Comparison of ENCODE assay signal across 1 cellular context in the genomic region with DNA sequence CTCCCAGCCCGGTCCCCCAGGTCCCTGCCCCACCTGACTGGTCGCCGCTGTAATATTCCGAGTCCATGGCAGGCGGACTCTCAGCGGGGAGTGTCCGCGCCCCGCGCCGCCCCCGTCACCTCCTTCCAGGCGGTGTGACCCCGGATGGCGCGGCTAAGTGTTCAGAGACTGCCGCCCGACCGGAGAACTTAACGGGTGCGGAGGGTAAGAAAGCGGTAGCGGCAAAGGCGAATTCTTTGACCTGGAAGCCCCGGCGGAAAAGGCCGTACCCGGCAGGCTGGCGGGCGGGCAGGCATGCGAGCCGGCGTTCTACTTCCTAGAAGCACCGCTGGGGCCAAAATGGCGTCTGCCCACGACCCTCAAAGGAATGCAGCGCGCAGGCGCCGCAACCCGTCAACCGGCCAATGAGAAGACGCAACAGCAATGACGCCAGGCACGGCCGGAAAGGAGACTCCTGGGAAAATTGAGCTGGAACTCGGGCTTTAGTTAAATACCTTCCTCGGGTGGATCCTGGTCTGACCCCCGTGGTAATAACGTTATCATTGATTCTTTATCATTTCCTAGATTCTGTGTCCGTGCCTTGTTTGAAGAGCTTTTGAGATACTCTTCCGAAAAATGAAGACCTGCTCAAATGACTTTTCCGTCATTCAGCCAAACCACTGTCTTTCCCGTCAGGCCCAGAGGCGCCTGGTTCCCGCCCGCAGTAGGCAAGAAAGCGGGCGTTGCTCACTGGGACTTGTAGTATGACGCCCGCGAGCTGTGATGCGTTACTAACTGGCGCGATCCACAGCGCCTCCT.
A peak's percentile ranks its signal among the peaks of the same experiment; 100 is the strongest.
TF ChIP-seq lines count a peak whose summit lies in the region.

A gene (minus strand): TSS at position 348 of the 798 bp plus-strand sequence. CDS start 281 bp downstream, at position 67.

TF ChIP-seq in WTC11, 78 proteins besides CTCF, POLR2A, EP300 and RAD21 (continued from another document):
- TF ChIP-seq FOXP1 (CRISPR knock-in tag; IDR thresholded peaks at IDR 0.05; ENCODE audit: borderline replicate concordance) = peak; percentile 88; the same call in 1 of the 2 replicates
- TF ChIP-seq, protein P1, sequence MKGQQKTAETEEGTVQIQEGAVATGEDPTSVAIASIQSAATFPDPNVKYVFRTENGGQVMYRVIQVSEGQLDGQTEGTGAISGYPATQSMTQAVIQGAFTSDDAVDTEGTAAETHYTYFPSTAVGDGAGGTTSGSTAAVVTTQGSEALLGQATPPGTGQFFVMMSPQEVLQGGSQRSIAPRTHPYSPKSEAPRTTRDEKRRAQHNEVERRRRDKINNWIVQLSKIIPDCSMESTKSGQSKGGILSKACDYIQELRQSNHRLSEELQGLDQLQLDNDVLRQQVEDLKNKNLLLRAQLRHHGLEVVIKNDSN (CRISPR knock-in tag; IDR thresholded peaks at IDR 0.05) = peak; percentile 50
- TF ChIP-seq ZNF263 (CRISPR knock-in tag; IDR thresholded peaks at IDR 0.05; ENCODE audit: low read depth) = no peak
- TF ChIP-seq MYBL2 (CRISPR knock-in tag; IDR thresholded peaks at IDR 0.05) = peak; percentile 80; the same call in 1 of the 2 replicates
- TF ChIP-seq ESRRA (CRISPR knock-in tag; IDR thresholded peaks at IDR 0.05; ENCODE audit: borderline replicate concordance) = peak; percentile 26; the same call in 1 of the 2 replicates
- TF ChIP-seq FOXJ3 (CRISPR knock-in tag; IDR thresholded peaks at IDR 0.05; ENCODE audit: borderline replicate concordance) = no peak
- TF ChIP-seq ATF1 (CRISPR knock-in tag; IDR thresholded peaks at IDR 0.05) = no peak; the same call in 1 of the 2 replicates
- TF ChIP-seq ZNF219 (CRISPR knock-in tag; IDR thresholded peaks at IDR 0.05; ENCODE audit: borderline replicate concordance) = 0 out of 2 replicates have a peak, but pooled peaks have one; percentile 76
- TF ChIP-seq, protein P2, sequence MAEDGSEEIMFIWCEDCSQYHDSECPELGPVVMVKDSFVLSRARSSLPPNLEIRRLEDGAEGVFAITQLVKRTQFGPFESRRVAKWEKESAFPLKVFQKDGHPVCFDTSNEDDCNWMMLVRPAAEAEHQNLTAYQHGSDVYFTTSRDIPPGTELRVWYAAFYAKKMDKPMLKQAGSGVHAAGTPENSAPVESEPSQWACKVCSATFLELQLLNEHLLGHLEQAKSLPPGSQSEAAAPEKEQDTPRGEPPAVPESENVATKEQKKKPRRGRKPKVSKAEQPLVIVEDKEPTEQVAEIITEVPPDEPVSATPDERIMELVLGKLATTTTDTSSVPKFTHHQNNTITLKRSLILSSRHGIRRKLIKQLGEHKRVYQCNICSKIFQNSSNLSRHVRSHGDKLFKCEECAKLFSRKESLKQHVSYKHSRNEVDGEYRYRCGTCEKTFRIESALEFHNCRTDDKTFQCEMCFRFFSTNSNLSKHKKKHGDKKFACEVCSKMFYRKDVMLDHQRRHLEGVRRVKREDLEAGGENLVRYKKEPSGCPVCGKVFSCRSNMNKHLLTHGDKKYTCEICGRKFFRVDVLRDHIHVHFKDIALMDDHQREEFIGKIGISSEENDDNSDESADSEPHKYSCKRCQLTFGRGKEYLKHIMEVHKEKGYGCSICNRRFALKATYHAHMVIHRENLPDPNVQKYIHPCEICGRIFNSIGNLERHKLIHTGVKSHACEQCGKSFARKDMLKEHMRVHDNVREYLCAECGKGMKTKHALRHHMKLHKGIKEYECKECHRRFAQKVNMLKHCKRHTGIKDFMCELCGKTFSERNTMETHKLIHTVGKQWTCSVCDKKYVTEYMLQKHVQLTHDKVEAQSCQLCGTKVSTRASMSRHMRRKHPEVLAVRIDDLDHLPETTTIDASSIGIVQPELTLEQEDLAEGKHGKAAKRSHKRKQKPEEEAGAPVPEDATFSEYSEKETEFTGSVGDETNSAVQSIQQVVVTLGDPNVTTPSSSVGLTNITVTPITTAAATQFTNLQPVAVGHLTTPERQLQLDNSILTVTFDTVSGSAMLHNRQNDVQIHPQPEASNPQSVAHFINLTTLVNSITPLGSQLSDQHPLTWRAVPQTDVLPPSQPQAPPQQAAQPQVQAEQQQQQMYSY (CRISPR knock-in tag; IDR thresholded peaks at IDR 0.05) = no peak
